12 cellular contexts compared by ENCODE assay signal in genomic region chr3:135125171-135125801, GRCh38.
A peak's percentile ranks its signal among the peaks of the same experiment; 100 is the strongest.
DNase-seq lines count a peak whose midpoint lies in the region; ATAC-seq and TF ChIP-seq lines count a peak whose summit lies in the region.
"Had no signal": no experiment of that assay in that cellular context is flagged by ENCODE, and none has a peak within 500 bp of the region (broad histone marks: within the 10 kb centered on the region; RNA-seq: fewer than 3 reads in every experiment).

No MANE protein-coding gene starts in this region.

- CTCF ChIA-PET in activated CD4-positive, alpha-beta memory T cell treated with anti-CD3 and anti-CD28 coated beads for 36 hours (lab: Charles Lee): no interaction called here

- no peaks in the 10 kb centered on the region for H3K27me3 Mint-ChIP-seq in activated CD4-positive, alpha-beta memory T cell treated with anti-CD3 and anti-CD28 coated beads for 36 hours
- H3K27me3 Mint-ChIP-seq: CD4-positive, alpha-beta T cell; stimulated activated memory B cell treated with anti-CD40 and anti-IgM and Interleukin-4, amounts not matched to agents 10 μg/mL and 1 μg/mL and 100 μg/mL, for 72 hours had no signal

- H3K9me3 Mint-ChIP-seq in activated CD4-positive, alpha-beta memory T cell treated with anti-CD3 and anti-CD28 coated beads for 36 hours: peaks cover 5% of the 10 kb centered on the region

- no peak for TF ChIP-seq CTCF in HFF-Myc (IDR thresholded peaks at IDR 0.05; ENCODE audit: low read depth, low read length, missing control alignments)

- no peak overlapping the region for H3K27ac Mint-ChIP-seq in activated CD4-positive, alpha-beta memory T cell treated with anti-CD3 and anti-CD28 coated beads for 36 hours
- H3K27ac Mint-ChIP-seq: CD4-positive, alpha-beta T cell; stimulated activated memory B cell treated with anti-CD40 and anti-IgM and Interleukin-4, amounts not matched to agents 10 μg/mL and 1 μg/mL and 100 μg/mL, for 72 hours had no signal

- intact Hi-C loops in activated CD4-positive, alpha-beta memory T cell treated with anti-CD3 and anti-CD28 coated beads for 36 hours (cut with micrococcal nuclease): no loop called here

- ATAC-seq in GM21717 (IDR thresholded peaks at IDR 0.05; ENCODE audit: unreplicated experiment) (no peak), HG03354 (IDR thresholded peaks at IDR 0.05; ENCODE audit: poor library complexity, severe bottlenecking, unreplicated experiment) (no peak)
- ATAC-seq: stimulated activated memory B cell treated with anti-CD40 and anti-IgM and Interleukin-4, amounts not matched to agents 10 μg/mL and 1 μg/mL and 100 μg/mL, for 72 hours had no signal

- DNase-seq in AG08396 (ENCODE audit: low spot score) (peak; percentile 29), HFF-Myc (ENCODE audit: extremely low read depth, low read depth) (peak; percentile 6), SW480 (ENCODE audit: low spot score) (peak; percentile 8), glomerular visceral epithelial cell (ENCODE audit: extremely low spot score) (peak; percentile 10), CD1c-positive myeloid dendritic cell (ENCODE audit: extremely low spot score) (no peak)
- DNase-seq in activated CD4-positive, alpha-beta memory T cell treated with anti-CD3 and anti-CD28 coated beads for 36 hours: no peak
- DNase-seq: activated CD4-positive, CD25-positive, alpha-beta regulatory T cell; CD4-positive, alpha-beta T cell; NCI-H510A treated with DMSO at 0.1 percent for 48 hours had no signal

- no peak overlapping the region for H3K4me3 Mint-ChIP-seq in activated CD4-positive, alpha-beta memory T cell treated with anti-CD3 and anti-CD28 coated beads for 36 hours
- H3K4me3 Mint-ChIP-seq: CD4-positive, alpha-beta T cell; stimulated activated memory B cell treated with anti-CD40 and anti-IgM and Interleukin-4, amounts not matched to agents 10 μg/mL and 1 μg/mL and 100 μg/mL, for 72 hours had no signal

- no peak overlapping the region for H3K4me3 ChIP-seq in HFF-Myc (replicated peaks; ENCODE audit: low read depth, low read length)

- H3K36me3 Mint-ChIP-seq in activated CD4-positive, alpha-beta memory T cell treated with anti-CD3 and anti-CD28 coated beads for 36 hours: no peaks in the 10 kb centered on the region
- H3K36me3 Mint-ChIP-seq: stimulated activated memory B cell treated with anti-CD40 and anti-IgM and Interleukin-4, amounts not matched to agents 10 μg/mL and 1 μg/mL and 100 μg/mL, for 72 hours had no signal

- POLR2A ChIA-PET in activated CD4-positive, alpha-beta memory T cell treated with anti-CD3 and anti-CD28 coated beads for 36 hours (lab: Charles Lee): no interaction called here

- no peaks in the 10 kb centered on the region for H3K4me1 Mint-ChIP-seq in activated CD4-positive, alpha-beta memory T cell treated with anti-CD3 and anti-CD28 coated beads for 36 hours (ENCODE audit: low read depth)
- H3K4me1 Mint-ChIP-seq: stimulated activated memory B cell treated with anti-CD40 and anti-IgM and Interleukin-4, amounts not matched to agents 10 μg/mL and 1 μg/mL and 100 μg/mL, for 72 hours had no signal

Comparison
In these comparisons a context has a peak if more than half of its experiments do, and no peak if none do; other contexts are left out.
1. DNase-seq: peak in AG08396 (single experiment), HFF-Myc (single experiment), SW480 (single experiment) and glomerular visceral epithelial cell (single experiment); none in activated CD4-positive, alpha-beta memory T cell treated with anti-CD3 and anti-CD28 coated beads for 36 hours (single experiment) and CD1c-positive myeloid dendritic cell (single experiment).